8 cellular contexts compared by ENCODE assay signal in genomic region chr12:56593909-56594621, GRCh38. TPM values are rescaled to one million over a fixed set of nuclear protein-coding genes. Genes with fewer than 3 reads are reported as not detected.
DNase-seq lines count a peak whose midpoint lies in the region; ATAC-seq and TF ChIP-seq lines count a peak whose summit lies in the region.

No MANE protein-coding gene starts in this region.

- ATAC-seq in CD4-positive, alpha-beta T cell (ENCODE audit: poor library complexity): peak; percentile 85
- ATAC-seq in HG02759 (IDR thresholded peaks at IDR 0.05; ENCODE audit: unreplicated experiment) (peak; percentile 42), GM18861 (IDR thresholded peaks at IDR 0.05; ENCODE audit: unreplicated experiment) (no peak)
- ATAC-seq in effector memory CD8-positive, alpha-beta T cell (replicated peaks): peak; percentile 76

- DNase-seq in CD4-positive, alpha-beta T cell: peak; percentile 35 to 66 (median 45)
- DNase-seq in NCI-H69 (lab: John Stamatoyannopoulos, UW) (peak; percentile 73), mesothelial cell of epicardium (ENCODE audit: low spot score in 2 of 2, unreplicated experiment in 2 of 2) (peak; percentile 27 to 68)
- DNase-seq in activated CD8-positive, alpha-beta memory T cell treated with anti-CD3 and anti-CD28 coated beads for 1 hour (ENCODE audit: extremely low read depth in 1 of 2, low read depth in 1 of 2): peak; percentile 15 to 39
- DNase-seq in effector memory CD8-positive, alpha-beta T cell: peak; percentile 56 to 68 (median 64)
- peak; percentile 31 to 36 for DNase-seq in stimulated activated CD8-positive, alpha-beta memory T cell treated with anti-CD3 and anti-CD28 coated beads, Interleukin-4, amount 100 ng/mL, for 4 hours (ENCODE audit: low read depth in 2 of 2, low spot score in 1 of 2)

- CTCF ChIA-PET in CD4-positive, alpha-beta T cell (lab: Charles Lee): interaction anchor here (0.6 to 2.9 kb wide), 5 partner anchors 11 to 80 kb away, joined by 3 to 17 read pairs (median 5); no protein-coding TSS in a partner anchor

- TF ChIP-seq CTCF in CD4-positive, alpha-beta T cell (IDR thresholded peaks at IDR 0.05): peak; percentile 79
- TF ChIP-seq CTCF in mesothelial cell of epicardium (IDR thresholded peaks at IDR 0.05; ENCODE audit: unreplicated experiment): peak; percentile 67

- peak overlapping the region; percentile 6 for H3K27ac Mint-ChIP-seq in CD4-positive, alpha-beta T cell
- H3K27ac Mint-ChIP-seq in effector memory CD8-positive, alpha-beta T cell: peak overlapping the region in 1 of 2 donors; percentile 11
- H3K27ac Mint-ChIP-seq in mesothelial cell of epicardium: peak overlapping the region; percentile 92

- H3K36me3 Mint-ChIP-seq in CD4-positive, alpha-beta T cell (ENCODE audit: low read depth): peaks cover 36% of the 10 kb centered on the region
- H3K36me3 Mint-ChIP-seq in effector memory CD8-positive, alpha-beta T cell (ENCODE audit: insufficient read depth): peaks cover 27% of the 10 kb centered on the region
- H3K36me3 Mint-ChIP-seq in mesothelial cell of epicardium: peaks cover 16% of the 10 kb centered on the region

- H3K9me3 ChIP-seq in CD4-positive, alpha-beta T cell (ENCODE audit: control insufficient read depth, low read length): no peaks in the 10 kb centered on the region

- POLR2A ChIA-PET in CD4-positive, alpha-beta T cell (lab: Charles Lee): no interaction called here

- H3K27me3 Mint-ChIP-seq in CD4-positive, alpha-beta T cell: no peaks in the 10 kb centered on the region
- no peaks in the 10 kb centered on the region for H3K27me3 Mint-ChIP-seq in effector memory CD8-positive, alpha-beta T cell
- no peaks in the 10 kb centered on the region for H3K27me3 Mint-ChIP-seq in mesothelial cell of epicardium (ENCODE audit: low read depth)

- no peaks in the 10 kb centered on the region for H3K27me3 ChIP-seq in CD4-positive, alpha-beta T cell (ENCODE audit: control insufficient read depth, insufficient read depth, low read length)

- no peaks in the 10 kb centered on the region for H3K9me3 Mint-ChIP-seq in CD4-positive, alpha-beta T cell
- no peaks in the 10 kb centered on the region for H3K9me3 Mint-ChIP-seq in effector memory CD8-positive, alpha-beta T cell
- H3K9me3 Mint-ChIP-seq in mesothelial cell of epicardium: no peaks in the 10 kb centered on the region

- no peak overlapping the region for H3K4me3 Mint-ChIP-seq in CD4-positive, alpha-beta T cell
- no peak overlapping the region for H3K4me3 Mint-ChIP-seq in effector memory CD8-positive, alpha-beta T cell
- H3K4me3 Mint-ChIP-seq in mesothelial cell of epicardium: no peak overlapping the region

- H3K4me1 Mint-ChIP-seq in CD4-positive, alpha-beta T cell (ENCODE audit: low read depth): peaks cover 8% of the 10 kb centered on the region
- H3K4me1 Mint-ChIP-seq in effector memory CD8-positive, alpha-beta T cell (ENCODE audit: low read depth in 2 of 2): peaks cover 0 to 4% of the 10 kb centered on the region in 2 donors
- peaks cover 25% of the 10 kb centered on the region for H3K4me1 Mint-ChIP-seq in mesothelial cell of epicardium

- no peak overlapping the region for H3K27ac ChIP-seq in CD4-positive, alpha-beta T cell (ENCODE audit: low read depth, low read length)

- intact Hi-C loops in CD4-positive, alpha-beta T cell (cut with DNase I, micrococcal nuclease): loop anchor here (1.0 to 10.0 kb wide), 5 partner anchors 21 to 479 kb away; partner anchors contain the start of genes RPL41 (in 1 of the 2) and ZC3H10 (in 1 of the 2)

RNA-seq across cellular contexts. Expression of gene BAZ2A, which starts 36.1 kb away (rescaled TPM):
- total RNA-seq in CD4-positive, alpha-beta T cell: 100 to 1,000 TPM; 207 to 211 TPM
- total RNA-seq in mesothelial cell of epicardium: 99.4 to 107 TPM (median 105 TPM) in 3 replicates

RNA-seq across cellular contexts. Expression of gene ATP5F1B, which starts 51.7 kb away (rescaled TPM):
- total RNA-seq in CD4-positive, alpha-beta T cell: 100 to 1,000 TPM; 305 to 318 TPM
- total RNA-seq in mesothelial cell of epicardium: 361 to 391 TPM (median 387 TPM) in 3 replicates
